Comparison of ENCODE assay signal across 8 cellular contexts in genomic region chr22:22720201-22720723, GRCh38.
A peak's percentile ranks its signal among the peaks of the same experiment; 100 is the strongest.
DNase-seq lines count a peak whose midpoint lies in the region; ATAC-seq and TF ChIP-seq lines count a peak whose summit lies in the region.

No MANE protein-coding gene starts in this region.

- no peak overlapping the region for H3K4me3 Mint-ChIP-seq in activated T-cell treated with anti-CD3 and anti-CD28 coated beads, Interleukin-2, amount 50 U/mL, for 24 hours
- no peak overlapping the region for H3K4me3 Mint-ChIP-seq in glutamatergic neuron (ENCODE audit: unreplicated experiment)

- H3K27ac Mint-ChIP-seq in activated T-cell treated with anti-CD3 and anti-CD28 coated beads, Interleukin-2, amount 50 U/mL, for 24 hours = peak overlapping the region; percentile 76
- H3K27ac Mint-ChIP-seq in glutamatergic neuron (ENCODE audit: unreplicated experiment) = no peak overlapping the region

- no peaks in the 10 kb centered on the region for H3K36me3 Mint-ChIP-seq in activated T-cell treated with anti-CD3 and anti-CD28 coated beads, Interleukin-2, amount 50 U/mL, for 24 hours (ENCODE audit: low read depth)
- no peaks in the 10 kb centered on the region for H3K36me3 Mint-ChIP-seq in glutamatergic neuron (ENCODE audit: unreplicated experiment)

- H3K4me1 Mint-ChIP-seq in activated T-cell treated with anti-CD3 and anti-CD28 coated beads, Interleukin-2, amount 50 U/mL, for 24 hours (ENCODE audit: low read depth) = peaks cover 36% of the 10 kb centered on the region
- H3K4me1 Mint-ChIP-seq in glutamatergic neuron (ENCODE audit: low read depth, unreplicated experiment) = no peaks in the 10 kb centered on the region

- DNase-seq in Right ventricle myocardium inferior (ENCODE audit: missing footprints) (no peak), cardiac septum (ENCODE audit: low spot score) (no peak), NCI-H748 (lab: John Stamatoyannopoulos, UW; ENCODE audit: unreplicated experiment) (peak; percentile 18), glutamatergic neuron (peak; percentile 73)
- peak; percentile 55 for DNase-seq in activated T-cell treated with anti-CD3 and anti-CD28 coated beads, Interleukin-2, amount 50 U/mL, for 24 hours

- intact Hi-C loops in Right ventricle myocardium inferior (cut with DNase I) = no loop called here
- intact Hi-C loops in cardiac septum (cut with DNase I) = no loop called here

- H3K9me3 Mint-ChIP-seq in activated T-cell treated with anti-CD3 and anti-CD28 coated beads, Interleukin-2, amount 50 U/mL, for 24 hours = no peaks in the 10 kb centered on the region
- H3K9me3 Mint-ChIP-seq in glutamatergic neuron (ENCODE audit: unreplicated experiment) = no peaks in the 10 kb centered on the region

- H3K27ac ChIP-seq in skin epidermis = peak overlapping the region in 17 of 21 experiments; percentile 26 to 84 (median 66)

- H3K27me3 Mint-ChIP-seq in activated T-cell treated with anti-CD3 and anti-CD28 coated beads, Interleukin-2, amount 50 U/mL, for 24 hours = no peaks in the 10 kb centered on the region
- H3K27me3 Mint-ChIP-seq in glutamatergic neuron (ENCODE audit: unreplicated experiment) = no peaks in the 10 kb centered on the region

- TF ChIP-seq CTCF in glutamatergic neuron (IDR thresholded peaks at IDR 0.05; ENCODE audit: partially characterized antibody, unreplicated experiment) = peak; percentile 74

- peak; percentile 50 for ATAC-seq in Right ventricle myocardium inferior
- peak; percentile 64 for ATAC-seq in HG02759 (IDR thresholded peaks at IDR 0.05; ENCODE audit: unreplicated experiment)
- ATAC-seq in HG02763 (IDR thresholded peaks at IDR 0.05; ENCODE audit: unreplicated experiment) = no peak

- no peak overlapping the region for H3K4me3 ChIP-seq in skin epidermis

Comparison
In these comparisons a context has a peak if more than half of its experiments do, and no peak if none do; other contexts are left out.
1. DNase-seq: peak in NCI-H748 (single experiment), activated T-cell treated with anti-CD3 and anti-CD28 coated beads, Interleukin-2, amount 50 U/mL, for 24 hours (single experiment) and glutamatergic neuron (single experiment); none in Right ventricle myocardium inferior (single experiment) and cardiac septum (single experiment).